In genomic region chr12:11771895-11772502, GRCh38 we compare ENCODE assay signal across 15 cellular contexts.
DNase-seq lines count a peak whose midpoint lies in the region; ATAC-seq and TF ChIP-seq lines count a peak whose summit lies in the region.
"Had no signal": no experiment of that assay in that cellular context is flagged by ENCODE, and none has a peak within 500 bp of the region (broad histone marks: within the 10 kb centered on the region; RNA-seq: fewer than 3 reads in every experiment).

No MANE protein-coding gene starts in this region.

- H3K4me2 ChIP-seq in BLaER1, result 0 out of 2 replicates have a peak overlapping the region, but pooled peaks have one; percentile 21

- no peak overlapping the region for H3K4me3 ChIP-seq in BLaER1
- no peak overlapping the region for H3K4me3 ChIP-seq in kidney epithelial cell (ENCODE audit: low read depth, low read length)
- H3K4me3 ChIP-seq in colonic mucosa, result no peak overlapping the region
- H3K4me3 ChIP-seq: heart right ventricle, thyroid gland had no signal

- peak; percentile 92 for DNase-seq in kidney epithelial cell (ENCODE audit: low read depth)
- no peak for DNase-seq in foreskin melanocyte
- no peak for DNase-seq in colonic mucosa
- DNase-seq: activated gamma-delta T cell, heart right ventricle, NCI-H2227 treated with DMSO at 0.1 percent for 48 hours, SHP77, thyroid gland had no signal

- no peaks in the 10 kb centered on the region for H4K20me1 ChIP-seq in BLaER1

- no peaks in the 10 kb centered on the region for H3K27me3 ChIP-seq in BLaER1
- no peaks in the 10 kb centered on the region for H3K27me3 ChIP-seq in kidney epithelial cell (ENCODE audit: control insufficient read depth, insufficient read depth, low read length)
- H3K27me3 ChIP-seq in colonic mucosa, result no peaks in the 10 kb centered on the region
- H3K27me3 ChIP-seq: heart right ventricle, thyroid gland had no signal

- H3K9me3 Mint-ChIP-seq in activated T-helper 17 cell treated with anti-CD3 and anti-CD28 coated beads, Interleukin-2, amount 50 U/mL, for 72 hours, result no peaks in the 10 kb centered on the region

- peak overlapping the region; percentile 64 for H3K4me3 Mint-ChIP-seq in activated T-helper 17 cell treated with anti-CD3 and anti-CD28 coated beads, Interleukin-2, amount 50 U/mL, for 72 hours

- H3K27me3 Mint-ChIP-seq in activated T-helper 17 cell treated with anti-CD3 and anti-CD28 coated beads, Interleukin-2, amount 50 U/mL, for 72 hours, result no peaks in the 10 kb centered on the region

- peaks cover 6% of the 10 kb centered on the region; the same call in 1 of the 2 replicates for H3K9me3 ChIP-seq in BLaER1
- no peaks in the 10 kb centered on the region for H3K9me3 ChIP-seq in colonic mucosa
- H3K9me3 ChIP-seq: heart right ventricle, thyroid gland had no signal

- peak overlapping the region; percentile 98 for H3K27ac Mint-ChIP-seq in activated T-helper 17 cell treated with anti-CD3 and anti-CD28 coated beads, Interleukin-2, amount 50 U/mL, for 72 hours

- peaks cover 51% of the 10 kb centered on the region for H3K4me1 Mint-ChIP-seq in activated T-helper 17 cell treated with anti-CD3 and anti-CD28 coated beads, Interleukin-2, amount 50 U/mL, for 72 hours

- TF ChIP-seq CTCF in kidney epithelial cell (IDR thresholded peaks at IDR 0.05; ENCODE audit: insufficient read depth, low read length, poor library complexity, severe bottlenecking) (no peak), colonic mucosa (IDR thresholded peaks at IDR 0.05) (no peak)

- H3K4me1 ChIP-seq in BLaER1 (peaks cover 94% of the 10 kb centered on the region), colonic mucosa (no peaks in the 10 kb centered on the region)

- H3K27ac ChIP-seq in BLaER1 (no peak overlapping the region), colonic mucosa (no peak overlapping the region)
- H3K27ac ChIP-seq: heart right ventricle, thyroid gland, VCaP had no signal

- H3K9ac ChIP-seq in BLaER1 (no peak overlapping the region), colonic mucosa (ENCODE audit: low read depth in 2 of 2, low read length in 2 of 2) (no peak overlapping the region)

- H3K36me3 Mint-ChIP-seq in activated T-helper 17 cell treated with anti-CD3 and anti-CD28 coated beads, Interleukin-2, amount 50 U/mL, for 72 hours (ENCODE audit: low read depth), result peaks cover 76% of the 10 kb centered on the region

- peak; percentile 56 for ATAC-seq in HG02610 (IDR thresholded peaks at IDR 0.05; ENCODE audit: unreplicated experiment)
- peak; percentile 87 for ATAC-seq in activated T-helper 17 cell treated with anti-CD3 and anti-CD28 coated beads, Interleukin-2, amount 50 U/mL, for 72 hours (replicated peaks)
- ATAC-seq in HG03571 (IDR thresholded peaks at IDR 0.05; ENCODE audit: unreplicated experiment), result no peak
- ATAC-seq in SK-N-SH treated with all-trans-retinoic acid at 6 μM for 48 hours, result no peak
- ATAC-seq: HCT116 had no signal

- intact Hi-C loops in colonic mucosa (cut with DNase I), result no loop called here

- H3K36me3 ChIP-seq in BLaER1 (peaks cover 37% of the 10 kb centered on the region), kidney epithelial cell (ENCODE audit: control insufficient read depth, insufficient read depth, low read length) (peaks cover 4% of the 10 kb centered on the region), colonic mucosa (no peaks in the 10 kb centered on the region)
- H3K36me3 ChIP-seq: thyroid gland had no signal

TF ChIP-seq in SK-N-SH treated with all-trans-retinoic acid at 6 μM for 48 hours, 23 proteins besides CTCF, POLR2A, EP300 and RAD21:
- TF ChIP-seq ZNF565 (CRISPR knock-in tag; conservative IDR thresholded peaks at IDR 0.05; ENCODE audit: low read depth) (no peak), ZFP3 (CRISPR knock-in tag; IDR thresholded peaks at IDR 0.05) (no peak), SNAI2 (CRISPR knock-in tag; IDR thresholded peaks at IDR 0.05) (no peak)

Comparison
In these comparisons a context has a peak if more than half of its experiments do, and no peak if none do; other contexts are left out.
1. ATAC-seq: peak in HG02610 (single experiment) and activated T-helper 17 cell treated with anti-CD3 and anti-CD28 coated beads, Interleukin-2, amount 50 U/mL, for 72 hours (single experiment); none in HG03571 (single experiment) and SK-N-SH treated with all-trans-retinoic acid at 6 μM for 48 hours (single experiment).